Comparison of ENCODE assay signal across 8 cellular contexts in the genomic region with DNA sequence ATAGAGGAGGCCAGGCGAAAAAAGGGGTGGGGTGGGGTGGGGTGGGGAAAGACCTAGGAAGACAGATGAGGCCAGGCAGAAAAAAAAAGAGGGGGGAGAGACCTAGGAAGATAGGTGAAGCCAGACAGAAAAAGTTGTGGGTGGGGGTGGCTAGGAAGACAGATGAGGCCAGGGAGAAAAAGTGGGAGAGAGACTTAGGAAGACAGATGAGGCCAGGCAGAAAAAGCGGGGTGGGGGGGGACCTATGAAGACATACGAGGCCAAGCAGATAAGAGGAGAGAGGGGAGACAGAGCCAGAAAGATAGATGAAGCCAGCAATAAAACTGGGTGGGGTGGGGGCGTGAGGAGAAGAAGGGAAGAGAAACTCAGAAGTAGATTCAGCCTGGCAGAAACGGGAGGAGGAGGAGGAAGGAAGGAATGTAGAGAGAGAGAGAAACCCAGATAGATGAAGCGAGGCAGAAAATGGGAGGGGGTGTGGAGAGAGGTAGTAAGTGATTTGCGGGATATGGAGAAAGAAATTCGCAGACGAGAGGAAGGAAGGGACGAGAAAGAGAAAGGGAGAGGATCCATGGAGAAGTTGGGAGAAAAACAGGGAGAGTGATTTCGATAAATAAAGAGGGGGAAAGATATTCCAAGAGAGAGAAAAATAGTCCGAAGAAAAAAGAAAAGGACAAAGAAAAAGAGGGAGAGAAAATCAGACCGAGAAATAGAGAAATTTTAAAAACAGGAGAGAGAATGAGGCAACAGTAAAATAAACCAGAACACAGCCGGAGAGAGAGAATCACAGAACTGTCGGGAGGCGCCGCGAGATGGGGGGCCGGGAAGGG. TPM values are rescaled to one million over a fixed set of nuclear protein-coding genes. Genes with fewer than 3 reads are reported as not detected.
DNase-seq lines count a peak whose midpoint lies in the region; ATAC-seq and TF ChIP-seq lines count a peak whose summit lies in the region.
"Had no signal": no experiment of that assay in that cellular context is flagged by ENCODE, and none has a peak within 500 bp of the region (broad histone marks: within the 10 kb centered on the region; RNA-seq: fewer than 3 reads in every experiment).

No MANE protein-coding gene starts in this region.

- no peaks in the 10 kb centered on the region for H4K20me1 ChIP-seq in osteoblast (ENCODE audit: insufficient read depth, low read length)

- TF ChIP-seq CTCF in esophagus muscularis mucosa (IDR thresholded peaks at IDR 0.05) (no peak), osteoblast (IDR thresholded peaks at IDR 0.05; ENCODE audit: extremely low read depth, low read depth, low read length) (no peak)

- H3K27me3 Mint-ChIP-seq in T-helper 17 cell, result peaks cover 43% of the 10 kb centered on the region

- H3K9me3 ChIP-seq in T-helper 17 cell (ENCODE audit: control insufficient read depth, low read length, poor library complexity, severe bottlenecking) (no peaks in the 10 kb centered on the region), esophagus muscularis mucosa (no peaks in the 10 kb centered on the region), osteoblast (ENCODE audit: low read depth, low read length) (no peaks in the 10 kb centered on the region)

- DNase-seq in H7, result peak; percentile 25
- no peak for DNase-seq in T-helper 17 cell
- no peak for DNase-seq in esophagus muscularis mucosa (ENCODE audit: extremely low spot score)
- DNase-seq in osteoblast (ENCODE audit: insufficient read length, low spot score, missing footprints), result peak; percentile 49
- DNase-seq in RPMI8226, result no peak
- no peak for DNase-seq in SKM-1 treated with dmso at 0.1 percent for 144 hours (lab: John Stamatoyannopoulos, UW; ENCODE audit: unreplicated experiment)

- ATAC-seq in T-helper 17 cell (no peak), GM19023 (IDR thresholded peaks at IDR 0.05; ENCODE audit: unreplicated experiment) (no peak)

- no peak overlapping the region for H3K27ac ChIP-seq in esophagus muscularis mucosa (replicated peaks in 1 of 4)
- H3K27ac ChIP-seq in osteoblast (ENCODE audit: low read depth, low read length), result no peak overlapping the region
- H3K27ac ChIP-seq: upper lobe of left lung had no signal

- peaks cover 19% of the 10 kb centered on the region for H3K4me1 Mint-ChIP-seq in T-helper 17 cell

- no peak for TF ChIP-seq EP300 in esophagus muscularis mucosa (IDR thresholded peaks at IDR 0.05)

- H3K27ac Mint-ChIP-seq in T-helper 17 cell, result no peak overlapping the region

- peaks cover 8% of the 10 kb centered on the region for H3K36me3 Mint-ChIP-seq in T-helper 17 cell (ENCODE audit: low read depth)

- H3K79me2 ChIP-seq in osteoblast (ENCODE audit: insufficient read depth, low read length), result no peaks in the 10 kb centered on the region

- H3K4me3 ChIP-seq in H7 (ENCODE audit: insufficient read depth, low read depth, low read length) (peak overlapping the region; percentile 67), esophagus muscularis mucosa (peak overlapping the region in 3 of 4 donors; percentile 33 to 49 (median 35)), osteoblast (ENCODE audit: insufficient read depth, low read length) (peak overlapping the region; percentile 61)

- no peak overlapping the region for H2AFZ ChIP-seq in osteoblast (ENCODE audit: low read length)

- H3K27me3 ChIP-seq in H7 (ENCODE audit: control insufficient read depth, insufficient read depth, low read length), result peaks cover 29% of the 10 kb centered on the region
- peaks cover 0 to 99% (median 47%) of the 10 kb centered on the region in 4 donors for H3K27me3 ChIP-seq in esophagus muscularis mucosa
- H3K27me3 ChIP-seq in osteoblast (ENCODE audit: insufficient read depth, low read length), result peaks cover 43% of the 10 kb centered on the region

- 7% methylated on average over 19 of the region's 19 CpGs for WGBS in esophagus muscularis mucosa

- no peaks in the 10 kb centered on the region; the same call in 1 of the 2 replicates for H3K36me3 ChIP-seq in H7 (replicated peaks; ENCODE audit: control insufficient read depth, insufficient read depth, low read length)
- no peaks in the 10 kb centered on the region for H3K36me3 ChIP-seq in esophagus muscularis mucosa
- H3K36me3 ChIP-seq in osteoblast (ENCODE audit: insufficient read depth, low read length), result no peaks in the 10 kb centered on the region
- H3K36me3 ChIP-seq: upper lobe of left lung had no signal

- peak overlapping the region; percentile 67 for H3K4me2 ChIP-seq in osteoblast (ENCODE audit: insufficient read depth, low read length)

- H3K4me3 Mint-ChIP-seq in T-helper 17 cell, result peak overlapping the region; percentile 41

- TF ChIP-seq POLR2A in esophagus muscularis mucosa (IDR thresholded peaks at IDR 0.05; ENCODE audit: low read depth), result no peak

- intact Hi-C loops in esophagus muscularis mucosa (cut with DNase I), result no loop called here

- H3K4me1 ChIP-seq in esophagus muscularis mucosa (peaks cover 19 to 50% (median 39%) of the 10 kb centered on the region in 4 donors), osteoblast (ENCODE audit: insufficient read depth, low read length) (peaks cover 4% of the 10 kb centered on the region)

RNA-seq across cellular contexts. Expression of a gene that starts 12.2 kb away (rescaled TPM):
- total RNA-seq in H7 (2014; rRNA removed; shearing (Covaris generic)), result 0.38 and 0.78 TPM in 2 replicates
- total RNA-seq in T-helper 17 cell (not detected), esophagus muscularis mucosa (not detected), osteoblast (0.36 TPM in 1 of 2 replicates, not detected in the other)

RNA-seq across cellular contexts. Expression of a gene that starts 16.5 kb away (rescaled TPM):
- total RNA-seq in H7 (2014; rRNA removed; shearing (Covaris generic)), result 0.07 and 0.59 TPM in 2 replicates
- total RNA-seq in T-helper 17 cell, result under 1 TPM; 0.05 to 0.22 TPM
- total RNA-seq in esophagus muscularis mucosa, result under 1 TPM in 1 of 4 donors, not detected in 3; 0.06 TPM
- total RNA-seq in osteoblast, result not detected in 2 replicates

Comparison
In these comparisons a context has a peak if more than half of its experiments do, and no peak if none do; other contexts are left out.
1. DNase-seq: peak in H7 (single experiment) and osteoblast (single experiment); none in T-helper 17 cell (0 of 3), esophagus muscularis mucosa (single experiment), RPMI8226 (single experiment) and SKM-1 treated with dmso at 0.1 percent for 144 hours (single experiment).
2. Peak in every context shown above with its lines, with median percentiles within 50 percentile points of each other: H3K4me3 ChIP-seq.